In the genomic region with DNA sequence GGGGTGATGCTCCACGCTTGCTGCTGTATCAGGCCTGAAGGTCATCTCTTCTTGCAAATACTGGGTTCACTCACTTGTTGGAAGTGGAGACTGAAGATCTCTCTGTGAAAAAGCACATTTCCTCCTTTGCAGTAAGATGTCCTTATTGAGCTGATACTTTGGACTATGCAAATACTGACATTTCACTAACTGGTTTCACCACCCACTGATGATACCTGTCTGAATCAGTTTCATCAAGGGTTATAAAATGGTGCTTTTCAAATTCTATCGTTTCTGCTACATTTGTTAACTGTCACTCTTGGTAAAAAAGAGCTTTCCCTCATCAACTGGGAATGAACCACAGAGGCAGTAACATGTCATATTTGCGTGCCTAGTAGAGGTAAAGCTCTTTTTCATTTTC, we compare ENCODE assay signal across 1 cellular context.
TF ChIP-seq lines count a peak whose summit lies in the region.

No MANE protein-coding gene starts in this region.

TF ChIP-seq in GM12878, 131 proteins besides CTCF, POLR2A, EP300 and RAD21 (continued from another document):
- TF ChIP-seq, protein P1, sequence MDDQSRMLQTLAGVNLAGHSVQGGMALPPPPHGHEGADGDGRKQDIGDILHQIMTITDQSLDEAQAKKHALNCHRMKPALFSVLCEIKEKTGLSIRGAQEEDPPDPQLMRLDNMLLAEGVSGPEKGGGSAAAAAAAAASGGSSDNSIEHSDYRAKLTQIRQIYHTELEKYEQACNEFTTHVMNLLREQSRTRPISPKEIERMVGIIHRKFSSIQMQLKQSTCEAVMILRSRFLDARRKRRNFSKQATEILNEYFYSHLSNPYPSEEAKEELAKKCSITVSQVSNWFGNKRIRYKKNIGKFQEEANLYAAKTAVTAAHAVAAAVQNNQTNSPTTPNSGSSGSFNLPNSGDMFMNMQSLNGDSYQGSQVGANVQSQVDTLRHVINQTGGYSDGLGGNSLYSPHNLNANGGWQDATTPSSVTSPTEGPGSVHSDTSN (IDR thresholded peaks at IDR 0.05; ENCODE audit: insufficient replicate concordance, low read depth, low read length), result no peak
- TF ChIP-seq BACH1 (IDR thresholded peaks at IDR 0.05; ENCODE audit: borderline replicate concordance), result no peak
- no peak for TF ChIP-seq CBFB (IDR thresholded peaks at IDR 0.05; ENCODE audit: low read depth)
- no peak for TF ChIP-seq TCF12 (IDR thresholded peaks at IDR 0.05; ENCODE audit: low read depth, low read length)
- TF ChIP-seq, protein P2, sequence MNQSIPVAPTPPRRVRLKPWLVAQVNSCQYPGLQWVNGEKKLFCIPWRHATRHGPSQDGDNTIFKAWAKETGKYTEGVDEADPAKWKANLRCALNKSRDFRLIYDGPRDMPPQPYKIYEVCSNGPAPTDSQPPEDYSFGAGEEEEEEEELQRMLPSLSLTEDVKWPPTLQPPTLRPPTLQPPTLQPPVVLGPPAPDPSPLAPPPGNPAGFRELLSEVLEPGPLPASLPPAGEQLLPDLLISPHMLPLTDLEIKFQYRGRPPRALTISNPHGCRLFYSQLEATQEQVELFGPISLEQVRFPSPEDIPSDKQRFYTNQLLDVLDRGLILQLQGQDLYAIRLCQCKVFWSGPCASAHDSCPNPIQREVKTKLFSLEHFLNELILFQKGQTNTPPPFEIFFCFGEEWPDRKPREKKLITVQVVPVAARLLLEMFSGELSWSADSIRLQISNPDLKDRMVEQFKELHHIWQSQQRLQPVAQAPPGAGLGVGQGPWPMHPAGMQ (IDR thresholded peaks at IDR 0.05; ENCODE audit: borderline replicate concordance), result no peak
- TF ChIP-seq, protein P3, sequence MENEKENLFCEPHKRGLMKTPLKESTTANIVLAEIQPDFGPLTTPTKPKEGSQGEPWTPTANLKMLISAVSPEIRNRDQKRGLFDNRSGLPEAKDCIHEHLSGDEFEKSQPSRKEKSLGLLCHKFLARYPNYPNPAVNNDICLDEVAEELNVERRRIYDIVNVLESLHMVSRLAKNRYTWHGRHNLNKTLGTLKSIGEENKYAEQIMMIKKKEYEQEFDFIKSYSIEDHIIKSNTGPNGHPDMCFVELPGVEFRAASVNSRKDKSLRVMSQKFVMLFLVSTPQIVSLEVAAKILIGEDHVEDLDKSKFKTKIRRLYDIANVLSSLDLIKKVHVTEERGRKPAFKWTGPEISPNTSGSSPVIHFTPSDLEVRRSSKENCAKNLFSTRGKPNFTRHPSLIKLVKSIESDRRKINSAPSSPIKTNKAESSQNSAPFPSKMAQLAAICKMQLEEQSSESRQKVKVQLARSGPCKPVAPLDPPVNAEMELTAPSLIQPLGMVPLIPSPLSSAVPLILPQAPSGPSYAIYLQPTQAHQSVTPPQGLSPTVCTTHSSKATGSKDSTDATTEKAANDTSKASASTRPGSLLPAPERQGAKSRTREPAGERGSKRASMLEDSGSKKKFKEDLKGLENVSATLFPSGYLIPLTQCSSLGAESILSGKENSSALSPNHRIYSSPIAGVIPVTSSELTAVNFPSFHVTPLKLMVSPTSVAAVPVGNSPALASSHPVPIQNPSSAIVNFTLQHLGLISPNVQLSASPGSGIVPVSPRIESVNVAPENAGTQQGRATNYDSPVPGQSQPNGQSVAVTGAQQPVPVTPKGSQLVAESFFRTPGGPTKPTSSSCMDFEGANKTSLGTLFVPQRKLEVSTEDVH (IDR thresholded peaks at IDR 0.05; ENCODE audit: low read depth, partially characterized antibody), result no peak
- TF ChIP-seq BMI1 (IDR thresholded peaks at IDR 0.05; ENCODE audit: borderline replicate concordance), result peak; percentile 33; the same call in 1 of the 2 replicates
- TF ChIP-seq ATF7 (IDR thresholded peaks at IDR 0.05; ENCODE audit: low read depth), result no peak
- TF ChIP-seq DPF2 (IDR thresholded peaks at IDR 0.05), result peak; percentile 49; the same call in 1 of the 2 replicates
- no peak for TF ChIP-seq EGR1 (IDR thresholded peaks at IDR 0.05; ENCODE audit: borderline replicate concordance in 1 of 2, low read depth in 2 of 2, low read length in 2 of 2)
- no peak for TF ChIP-seq ZNF384 (IDR thresholded peaks at IDR 0.05; ENCODE audit: borderline replicate concordance, low read depth, low read length)
- TF ChIP-seq MTA3 (IDR thresholded peaks at IDR 0.05; ENCODE audit: borderline replicate concordance, low read length), result no peak
